In the genomic region with DNA sequence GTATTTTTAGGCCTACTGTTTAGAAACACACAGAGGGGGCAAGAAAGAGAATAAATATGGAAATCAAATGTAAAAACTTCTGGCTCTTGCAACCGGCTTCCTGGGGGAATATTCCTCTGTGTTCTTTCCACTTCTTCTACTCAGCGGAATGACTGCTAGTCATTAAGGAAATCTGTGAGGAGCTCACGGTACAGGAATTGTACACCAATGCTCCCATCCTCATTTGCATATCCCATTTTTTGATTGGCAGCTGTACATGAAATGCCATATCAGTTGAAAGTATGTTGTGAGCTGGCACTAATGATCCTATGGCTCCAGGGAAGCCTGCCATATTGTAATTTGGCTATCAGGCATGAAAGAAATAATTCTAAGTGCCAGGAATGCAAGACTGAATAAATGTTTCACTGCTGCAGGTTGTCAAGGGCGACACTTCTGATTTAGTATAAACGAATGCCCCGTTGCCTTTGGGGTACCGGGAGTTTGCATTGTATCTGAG, we compare ENCODE assay signal across 24 cellular contexts.
"Had no signal": no experiment of that assay in that cellular context is flagged by ENCODE, and none has a peak within 500 bp of the region (broad histone marks: within the 10 kb centered on the region; RNA-seq: fewer than 3 reads in every experiment).

No MANE protein-coding gene starts in this region.

- H3K4me3 Mint-ChIP-seq: activated B cell treated with CpG ODN at 0.5 μM for 24 hours; activated naive CD4-positive, alpha-beta T cell treated with anti-CD3 and anti-CD28 coated beads for 36 hours; activated naive CD8-positive, alpha-beta T cell treated with anti-CD3 and anti-CD28 coated beads, Interleukin-2, amount 10 ng/mL, durations not matched to agents 7 days and 5 days; activated T-cell treated with anti-CD3 and anti-CD28 coated beads, Interleukin-2, amount 50 U/mL, for 72 hours; naive B cell; stimulated activated naive B cell treated with anti-CD40 and anti-IgM and Interleukin-4, amounts not matched to agents 10 μg/mL and 1 μg/mL and 100 μg/mL, for 72 hours had no signal

- H3K27ac ChIP-seq: epithelial cell of prostate, lower lobe of right lung had no signal

- H3K27ac Mint-ChIP-seq: activated B cell treated with CpG ODN at 0.5 μM for 24 hours; activated naive CD4-positive, alpha-beta T cell treated with anti-CD3 and anti-CD28 coated beads for 36 hours; activated naive CD8-positive, alpha-beta T cell treated with anti-CD3 and anti-CD28 coated beads, Interleukin-2, amount 10 ng/mL, durations not matched to agents 7 days and 5 days; activated T-cell treated with anti-CD3 and anti-CD28 coated beads, Interleukin-2, amount 50 U/mL, for 72 hours; naive B cell; stimulated activated naive B cell treated with anti-CD40 and anti-IgM and Interleukin-4, amounts not matched to agents 10 μg/mL and 1 μg/mL and 100 μg/mL, for 72 hours had no signal

- H3K9me3 ChIP-seq: heart right ventricle, lower lobe of right lung, thyroid gland had no signal

- ATAC-seq: activated T-cell treated with anti-CD3 and anti-CD28 coated beads, Interleukin-2, amount 50 U/mL, for 72 hours; left colon; lower lobe of right lung; SK-N-SH treated with all-trans-retinoic acid at 6 μM for 48 hours; stimulated activated naive B cell treated with anti-CD40 and anti-IgM and Interleukin-4, amounts not matched to agents 10 μg/mL and 1 μg/mL and 100 μg/mL, for 72 hours had no signal

- H3K36me3 ChIP-seq: heart right ventricle, lower lobe of right lung, thyroid gland had no signal

- H3K27me3 ChIP-seq: heart right ventricle, thyroid gland had no signal

- H3K36me3 Mint-ChIP-seq: naive B cell; stimulated activated naive B cell treated with anti-CD40 and anti-IgM and Interleukin-4, amounts not matched to agents 10 μg/mL and 1 μg/mL and 100 μg/mL, for 72 hours had no signal

- H3K4me1 ChIP-seq: lower lobe of right lung, thyroid gland had no signal

- H3K9me3 Mint-ChIP-seq: activated B cell treated with CpG ODN at 0.5 μM for 24 hours; activated T-cell treated with anti-CD3 and anti-CD28 coated beads, Interleukin-2, amount 50 U/mL, for 72 hours; stimulated activated naive B cell treated with anti-CD40 and anti-IgM and Interleukin-4, amounts not matched to agents 10 μg/mL and 1 μg/mL and 100 μg/mL, for 72 hours had no signal

- H3K4me1 Mint-ChIP-seq: activated B cell treated with CpG ODN at 0.5 μM for 24 hours; naive B cell; stimulated activated naive B cell treated with anti-CD40 and anti-IgM and Interleukin-4, amounts not matched to agents 10 μg/mL and 1 μg/mL and 100 μg/mL, for 72 hours had no signal

- DNase-seq: activated B cell treated with CpG ODN at 0.5 μM for 24 hours; activated CD4-positive, alpha-beta T cell treated with anti-CD3 and anti-CD28 coated beads for 4 hours; activated CD4-positive, alpha-beta T cell treated with anti-CD3 and anti-CD28 coated beads, Interleukin-2, amount 50 U/mL, for 48 hours; activated CD8-positive, alpha-beta memory T cell treated with anti-CD3 and anti-CD28 coated beads, Interleukin-2, amount 50 U/mL, for 48 hours; activated effector memory CD4-positive, alpha-beta T cell treated with Interleukin-2 at 50 U/mL for 16 hours; activated naive CD4-positive, alpha-beta T cell treated with anti-CD3 and anti-CD28 coated beads for 36 hours; activated naive CD8-positive, alpha-beta T cell treated with anti-CD3 and anti-CD28 coated beads, Interleukin-2, amount 10 ng/mL, durations not matched to agents 7 days and 5 days; activated T-cell treated with anti-CD3 and anti-CD28 coated beads, Interleukin-2, amount 50 U/mL, for 72 hours; amniotic stem cell; cortex of kidney; heart right ventricle; islet precursor cell; left colon; lower lobe of right lung; mesendoderm; naive B cell; occipital lobe; retina; stimulated activated CD4-positive, alpha-beta T cell treated with anti-CD3 and anti-CD28 coated beads, Interleukin-2, amount 100 ng/mL, for 48 hours; stimulated activated CD8-positive, alpha-beta memory T cell treated with anti-CD3 and anti-CD28 coated beads, Interleukin-4, amount 100 ng/mL, for 48 hours; stimulated activated naive B cell treated with anti-CD40 and anti-IgM and Interleukin-4, amounts not matched to agents 10 μg/mL and 1 μg/mL and 100 μg/mL, for 72 hours; thyroid gland had no signal

- H3K4me3 ChIP-seq: heart right ventricle, lower lobe of right lung, thyroid gland had no signal
